Comparison of ENCODE assay signal across 8 cellular contexts in genomic region chr1:8816306-8816705, GRCh38. TPM values are rescaled to one million over a fixed set of nuclear protein-coding genes. Genes with fewer than 3 reads are reported as not detected.
DNase-seq lines count a peak whose midpoint lies in the region; ATAC-seq lines count a peak whose summit lies in the region.

No MANE protein-coding gene starts in this region.

- POLR2A ChIA-PET in activated CD4-positive, alpha-beta memory T cell treated with anti-CD3 and anti-CD28 coated beads, Interleukin-2, amount 10 ng/mL, durations not matched to agents 7 days and 5 days (lab: Charles Lee) = interaction anchor here (1.4 to 3.5 kb wide), 2 partner anchors 62 to 113 kb away, joined by 3 to 26 read pairs; partner anchors contain the start of gene ENO1

- H3K4me1 ChIP-seq in iPS DF 6.9 (ENCODE audit: control insufficient read depth, insufficient read depth, low read length) = peaks cover 1% of the 10 kb centered on the region; the same call in 1 of the 2 replicates

- peak overlapping the region; percentile 91 for H3K27ac Mint-ChIP-seq in activated naive CD4-positive, alpha-beta T cell treated with anti-CD3 and anti-CD28 coated beads, Interleukin-2, amount 50 U/mL, for 24 hours
- H3K27ac Mint-ChIP-seq in activated CD4-positive, alpha-beta memory T cell treated with anti-CD3 and anti-CD28 coated beads, Interleukin-2, amount 10 ng/mL, durations not matched to agents 7 days and 5 days = peak overlapping the region; percentile 75

- H3K4me3 ChIP-seq in iPS DF 6.9 (ENCODE audit: low read length) (peak overlapping the region; percentile 81; the same call in 1 of the 2 replicates), skin epidermis (peak overlapping the region in 6 of 7 experiments; percentile 65 to 91 (median 82))

- no peak for DNase-seq in activated naive CD4-positive, alpha-beta T cell treated with Interleukin-2 at 50 U/mL for 16 hours
- no peak for DNase-seq in activated CD4-positive, alpha-beta memory T cell treated with anti-CD3 and anti-CD28 coated beads, Interleukin-2, amount 10 ng/mL, durations not matched to agents 7 days and 5 days
- DNase-seq in iPS DF 6.9 (ENCODE audit: low read depth, low spot score) (no peak), Ammon's horn (ENCODE audit: low spot score) (no peak)

- H3K27ac ChIP-seq in iPS DF 6.9 (ENCODE audit: low read length) = no peak overlapping the region
- peak overlapping the region in 18 of 21 experiments; percentile 89 to 98 (median 94) for H3K27ac ChIP-seq in skin epidermis

- H3K36me3 Mint-ChIP-seq in activated naive CD4-positive, alpha-beta T cell treated with anti-CD3 and anti-CD28 coated beads, Interleukin-2, amount 50 U/mL, for 24 hours = no peaks in the 10 kb centered on the region
- H3K36me3 Mint-ChIP-seq in activated CD4-positive, alpha-beta memory T cell treated with anti-CD3 and anti-CD28 coated beads, Interleukin-2, amount 10 ng/mL, durations not matched to agents 7 days and 5 days (ENCODE audit: low read depth) = peaks cover 7% of the 10 kb centered on the region

- no CpG with 5 or more reads among the region's 2 CpGs for WGBS in iPS DF 6.9 (ENCODE audit: insufficient coverage, insufficient read length)

- peak overlapping the region; percentile 93 for H3K4me3 Mint-ChIP-seq in activated naive CD4-positive, alpha-beta T cell treated with anti-CD3 and anti-CD28 coated beads, Interleukin-2, amount 50 U/mL, for 24 hours
- peak overlapping the region; percentile 82 for H3K4me3 Mint-ChIP-seq in activated CD4-positive, alpha-beta memory T cell treated with anti-CD3 and anti-CD28 coated beads, Interleukin-2, amount 10 ng/mL, durations not matched to agents 7 days and 5 days

- H3K9me3 ChIP-seq in iPS DF 6.9 (ENCODE audit: control insufficient read depth, insufficient read depth, low read length) = no peaks in the 10 kb centered on the region

- no peak for ATAC-seq in HG02852 (IDR thresholded peaks at IDR 0.05; ENCODE audit: unreplicated experiment)
- ATAC-seq in GM18909 (IDR thresholded peaks at IDR 0.05; ENCODE audit: poor library complexity, unreplicated experiment) = no peak

- no peaks in the 10 kb centered on the region for H3K36me3 ChIP-seq in iPS DF 6.9 (ENCODE audit: control insufficient read depth, insufficient read depth, low read length)

- H3K27me3 ChIP-seq in iPS DF 6.9 (ENCODE audit: control insufficient read depth, insufficient read depth, low read length) = no peaks in the 10 kb centered on the region

- peaks cover 52% of the 10 kb centered on the region for H3K4me1 Mint-ChIP-seq in activated naive CD4-positive, alpha-beta T cell treated with anti-CD3 and anti-CD28 coated beads, Interleukin-2, amount 50 U/mL, for 24 hours
- H3K4me1 Mint-ChIP-seq in activated CD4-positive, alpha-beta memory T cell treated with anti-CD3 and anti-CD28 coated beads, Interleukin-2, amount 10 ng/mL, durations not matched to agents 7 days and 5 days = peaks cover 50% of the 10 kb centered on the region

- no peaks in the 10 kb centered on the region for H3K9me3 Mint-ChIP-seq in activated naive CD4-positive, alpha-beta T cell treated with anti-CD3 and anti-CD28 coated beads, Interleukin-2, amount 50 U/mL, for 24 hours
- H3K9me3 Mint-ChIP-seq in activated CD4-positive, alpha-beta memory T cell treated with anti-CD3 and anti-CD28 coated beads, Interleukin-2, amount 10 ng/mL, durations not matched to agents 7 days and 5 days = no peaks in the 10 kb centered on the region

- CTCF ChIA-PET in activated CD4-positive, alpha-beta memory T cell treated with anti-CD3 and anti-CD28 coated beads, Interleukin-2, amount 10 ng/mL, durations not matched to agents 7 days and 5 days (lab: Charles Lee) = interaction anchor here (3.7 kb wide), 1 partner anchor 33 kb away, joined by 21 read pairs; no protein-coding TSS in a partner anchor

- no peaks in the 10 kb centered on the region for H3K27me3 Mint-ChIP-seq in activated naive CD4-positive, alpha-beta T cell treated with anti-CD3 and anti-CD28 coated beads, Interleukin-2, amount 50 U/mL, for 24 hours
- peaks cover 7% of the 10 kb centered on the region for H3K27me3 Mint-ChIP-seq in activated CD4-positive, alpha-beta memory T cell treated with anti-CD3 and anti-CD28 coated beads, Interleukin-2, amount 10 ng/mL, durations not matched to agents 7 days and 5 days

RNA-seq across cellular contexts. Expression of gene RERE, which starts 1.1 kb away (rescaled TPM):
- total RNA-seq in activated CD4-positive, alpha-beta memory T cell treated with anti-CD3 and anti-CD28 coated beads, Interleukin-2, amount 10 ng/mL, durations not matched to agents 7 days and 5 days = 100 to 1,000 TPM in 1 of 2 experiments, 10 to 100 TPM in 1; 96.6 to 101 TPM
